ENCODE assay signal across 12 cellular contexts in the genomic region with DNA sequence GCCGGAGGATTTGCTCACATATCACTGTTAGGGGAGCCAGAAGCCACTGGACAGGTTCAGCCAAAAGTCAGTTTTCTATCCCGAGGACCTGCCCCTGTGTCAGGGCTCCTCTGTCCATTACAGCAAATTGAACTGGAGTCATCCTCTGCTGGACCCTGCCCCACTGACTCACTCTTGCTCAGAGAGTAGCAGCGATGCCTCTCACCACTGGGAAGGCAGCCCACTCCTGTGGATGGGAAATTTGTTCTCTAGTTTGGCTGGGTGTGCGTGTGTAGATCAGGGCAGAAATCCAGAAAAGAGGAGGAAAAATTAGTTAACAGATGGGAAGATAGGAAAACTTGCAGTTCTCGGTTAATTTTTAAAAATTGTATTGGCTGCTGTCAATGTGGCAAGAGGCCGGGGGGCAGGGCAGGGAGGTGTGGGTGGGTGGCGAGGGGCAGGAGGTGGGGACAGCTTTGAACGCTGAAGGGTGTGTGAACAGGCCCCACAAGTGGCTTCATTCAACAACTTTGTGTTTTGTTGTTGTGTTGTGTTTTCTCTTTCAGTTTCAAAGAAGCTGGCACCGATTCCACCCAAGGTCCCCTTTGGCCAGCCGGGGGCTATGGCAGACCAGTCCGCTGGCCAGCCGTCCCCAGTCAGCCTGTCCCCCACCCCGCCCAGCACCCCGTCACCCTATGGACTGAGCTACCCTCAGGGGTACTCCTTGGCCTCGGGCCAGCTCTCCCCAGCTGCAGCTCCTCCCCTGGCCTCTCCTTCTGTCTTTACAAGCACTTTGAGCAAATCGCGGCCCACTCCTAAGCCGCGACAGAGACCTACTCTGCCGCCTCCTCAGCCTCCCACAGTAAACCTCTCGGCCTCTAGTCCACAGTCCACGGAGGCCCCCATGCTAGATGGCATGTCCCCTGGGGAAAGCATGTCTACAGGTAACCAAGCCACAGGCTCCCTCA. TPM values are rescaled to one million over a fixed set of nuclear protein-coding genes. Genes with fewer than 3 reads are reported as not detected.
A peak's percentile ranks its signal among the peaks of the same experiment; 100 is the strongest.
DNase-seq lines count a peak whose midpoint lies in the region; ATAC-seq and TF ChIP-seq lines count a peak whose summit lies in the region.
"Had no signal": no experiment of that assay in that cellular context is flagged by ENCODE, and none has a peak within 500 bp of the region (broad histone marks: within the 10 kb centered on the region; RNA-seq: fewer than 3 reads in every experiment).

No MANE protein-coding gene starts in this region.

- H3K27ac ChIP-seq in ACC112 (ENCODE audit: low read depth, low read length): peak overlapping the region; percentile 88
- H3K27ac ChIP-seq: C4-2B had no signal

- H3K36me3 ChIP-seq in ACC112 (ENCODE audit: insufficient read depth, low read length): no peaks in the 10 kb centered on the region

- peaks cover 3% of the 10 kb centered on the region for H3K36me3 Mint-ChIP-seq in neural crest cell (ENCODE audit: low read depth)
- H3K36me3 Mint-ChIP-seq in naive thymus-derived CD8-positive, alpha-beta T cell: peaks cover 0 to 2% (median 0%) of the 10 kb centered on the region in 3 donors
- peaks cover 1% of the 10 kb centered on the region for H3K36me3 Mint-ChIP-seq in activated CD8-positive, alpha-beta T cell treated with anti-CD3 and anti-CD28 coated beads for 36 hours (ENCODE audit: low read depth)
- H3K36me3 Mint-ChIP-seq: memory B cell had no signal

- no peaks in the 10 kb centered on the region for H3K9me3 Mint-ChIP-seq in neural crest cell
- peaks cover 0 to 2% (median 0%) of the 10 kb centered on the region in 9 donors for H3K9me3 Mint-ChIP-seq in naive thymus-derived CD8-positive, alpha-beta T cell
- no peaks in the 10 kb centered on the region for H3K9me3 Mint-ChIP-seq in activated CD8-positive, alpha-beta T cell treated with anti-CD3 and anti-CD28 coated beads for 36 hours
- H3K9me3 Mint-ChIP-seq: memory B cell had no signal

- peak overlapping the region; percentile 68 for H3K4me3 ChIP-seq in ACC112 (ENCODE audit: low read depth, low read length)

- H3K27ac Mint-ChIP-seq in neural crest cell (ENCODE audit: unreplicated experiment): peak overlapping the region; percentile 50
- H3K27ac Mint-ChIP-seq in naive thymus-derived CD8-positive, alpha-beta T cell: peak overlapping the region in 1 of 10 donors; percentile 11
- no peak overlapping the region for H3K27ac Mint-ChIP-seq in activated CD8-positive, alpha-beta T cell treated with anti-CD3 and anti-CD28 coated beads for 36 hours
- H3K27ac Mint-ChIP-seq: memory B cell had no signal

- no peaks in the 10 kb centered on the region for H3K27me3 ChIP-seq in ACC112 (ENCODE audit: insufficient read depth, low read length)

- H3K79me2 ChIP-seq in ACC112 (ENCODE audit: control insufficient read depth, insufficient read depth, low read length, unreplicated experiment): no peaks in the 10 kb centered on the region

- peak overlapping the region; percentile 96 for H2AFZ ChIP-seq in ACC112 (ENCODE audit: low read length, unreplicated experiment)

- no peak for TF ChIP-seq CTCF in neural crest cell (conservative IDR thresholded peaks at IDR 0.05)
- no peak for TF ChIP-seq CTCF in activated CD8-positive, alpha-beta T cell treated with anti-CD3 and anti-CD28 coated beads for 36 hours (IDR thresholded peaks at IDR 0.05)

- no peaks in the 10 kb centered on the region for H3K27me3 Mint-ChIP-seq in neural crest cell (ENCODE audit: low read depth)
- peaks cover 0 to 7% (median 2%) of the 10 kb centered on the region in 5 donors for H3K27me3 Mint-ChIP-seq in naive thymus-derived CD8-positive, alpha-beta T cell
- peaks cover 2% of the 10 kb centered on the region for H3K27me3 Mint-ChIP-seq in activated CD8-positive, alpha-beta T cell treated with anti-CD3 and anti-CD28 coated beads for 36 hours
- H3K27me3 Mint-ChIP-seq: memory B cell had no signal

- no peak for ATAC-seq in naive thymus-derived CD8-positive, alpha-beta T cell
- no peak for ATAC-seq in activated CD8-positive, alpha-beta T cell treated with anti-CD3 and anti-CD28 coated beads for 36 hours
- ATAC-seq: effector memory CD8-positive, alpha-beta T cell had no signal

- no peak overlapping the region for H3K4me3 Mint-ChIP-seq in neural crest cell
- H3K4me3 Mint-ChIP-seq in naive thymus-derived CD8-positive, alpha-beta T cell: no peak overlapping the region
- H3K4me3 Mint-ChIP-seq in activated CD8-positive, alpha-beta T cell treated with anti-CD3 and anti-CD28 coated beads for 36 hours: no peak overlapping the region
- H3K4me3 Mint-ChIP-seq: effector memory CD8-positive, alpha-beta T cell; memory B cell had no signal

- H3K4me1 Mint-ChIP-seq in neural crest cell: peaks cover 17% of the 10 kb centered on the region
- H3K4me1 Mint-ChIP-seq in naive thymus-derived CD8-positive, alpha-beta T cell: peaks cover 0 to 10% (median 6%) of the 10 kb centered on the region in 4 donors
- no peaks in the 10 kb centered on the region for H3K4me1 Mint-ChIP-seq in activated CD8-positive, alpha-beta T cell treated with anti-CD3 and anti-CD28 coated beads for 36 hours (ENCODE audit: low read depth)

- intact Hi-C loops in activated CD8-positive, alpha-beta T cell treated with anti-CD3 and anti-CD28 coated beads for 36 hours (cut with micrococcal nuclease): no loop called here

- DNase-seq in NCI-H1694 (lab: John Stamatoyannopoulos, UW) (peak; percentile 67), fibroblast of gingiva (ENCODE audit: low read depth) (peak; percentile 75), neural crest cell (ENCODE audit: low read depth, low spot score) (no peak), NCI-H2107 treated with DMSO at 0.1 percent for 48 hours (lab: John Stamatoyannopoulos, UW; ENCODE audit: unreplicated experiment) (no peak), OCI-M1 (lab: John Stamatoyannopoulos, UW) (no peak)
- no peak for DNase-seq in naive thymus-derived CD8-positive, alpha-beta T cell
- DNase-seq in activated CD8-positive, alpha-beta T cell treated with anti-CD3 and anti-CD28 coated beads for 36 hours: no peak
- DNase-seq: effector memory CD8-positive, alpha-beta T cell; SHP77 treated with DMSO at 0.1 percent for 48 hours had no signal

- peaks cover 24% of the 10 kb centered on the region for H3K4me1 ChIP-seq in ACC112 (ENCODE audit: control insufficient read depth, insufficient read depth, low read length, unreplicated experiment)

- POLR2A ChIA-PET in naive thymus-derived CD8-positive, alpha-beta T cell (lab: Charles Lee): no interaction called here
- POLR2A ChIA-PET in activated CD8-positive, alpha-beta T cell treated with anti-CD3 and anti-CD28 coated beads for 36 hours (lab: Charles Lee): no interaction called here

- CTCF ChIA-PET in activated CD8-positive, alpha-beta T cell treated with anti-CD3 and anti-CD28 coated beads for 36 hours (lab: Charles Lee): no interaction called here

RNA-seq across cellular contexts. Expression of a gene that starts 33.6 kb away (rescaled TPM):
- 65.8 and 66.9 TPM in 2 replicates for total RNA-seq in neural crest cell
- total RNA-seq in naive thymus-derived CD8-positive, alpha-beta T cell: 10 to 100 TPM; 68.8 to 77.1 TPM
- polyA plus RNA-seq in naive thymus-derived CD8-positive, alpha-beta T cell: 10 to 100 TPM; 37.8 to 60.3 (median 46.1) TPM
- 10 to 100 TPM; 60.1 to 67.6 TPM for total RNA-seq in activated CD8-positive, alpha-beta T cell treated with anti-CD3 and anti-CD28 coated beads for 36 hours

Comparison
In these comparisons a context has a peak if more than half of its experiments do, and no peak if none do; other contexts are left out.
1. DNase-seq: peak in NCI-H1694 (single experiment) and fibroblast of gingiva (single experiment); none in neural crest cell (single experiment), NCI-H2107 treated with DMSO at 0.1 percent for 48 hours (single experiment), naive thymus-derived CD8-positive, alpha-beta T cell (0 of 10), activated CD8-positive, alpha-beta T cell treated with anti-CD3 and anti-CD28 coated beads for 36 hours (single experiment) and OCI-M1 (single experiment).